Comparison of ENCODE assay signal across 16 cellular contexts in genomic region chr12:128698573-128698972, GRCh38.
"Had no signal": no experiment of that assay in that cellular context is flagged by ENCODE, and none has a peak within 500 bp of the region (broad histone marks: within the 10 kb centered on the region; RNA-seq: fewer than 3 reads in every experiment).

No MANE protein-coding gene starts in this region.

- H3K4me3 ChIP-seq: SJSA1, SK-N-MC had no signal

- H3K27me3 ChIP-seq: SJSA1 had no signal

- H3K4me1 ChIP-seq: SJSA1 had no signal

- DNase-seq: KBM-7, MV-4-11, NCI-H1048, NCI-H1105, NCI-H1417, NCI-H1436 treated with DMSO at 0.1 percent for 48 hours, NCI-H1694, NCI-H187 treated with DMSO at 0.1 percent for 48 hours, NCI-H2029 treated with DMSO at 0.1 percent for 48 hours, NCI-H2227 treated with DMSO at 0.1 percent for 48 hours, NCI-H774, Right ventricle myocardium superior, RPMI8226, SIG-M5 had no signal

- H3K9me3 ChIP-seq: SJSA1 had no signal

- H3K36me3 ChIP-seq: SJSA1 had no signal

- H3K27ac ChIP-seq: SJSA1, SK-N-MC had no signal
